Comparison of ENCODE assay signal across 20 cellular contexts in genomic region chr13:51629711-51630575, GRCh38. TPM values are rescaled to one million over a fixed set of nuclear protein-coding genes. Genes with fewer than 3 reads are reported as not detected.
DNase-seq lines count a peak whose midpoint lies in the region; ATAC-seq and TF ChIP-seq lines count a peak whose summit lies in the region.
"Had no signal": no experiment of that assay in that cellular context is flagged by ENCODE, and none has a peak within 500 bp of the region (broad histone marks: within the 10 kb centered on the region; RNA-seq: fewer than 3 reads in every experiment).

No MANE protein-coding gene starts in this region.

- intact Hi-C loops in thyroid gland (cut with DNase I), result no loop called here

- no peaks in the 10 kb centered on the region for H3K9me3 ChIP-seq in SK-N-MC (ENCODE audit: low read depth, low read length)
- H3K9me3 ChIP-seq in thyroid gland, result no peaks in the 10 kb centered on the region
- H3K9me3 ChIP-seq: gastrocnemius medialis had no signal

- peak in 1 of 2 donors; percentile 32 for ATAC-seq in activated T-cell treated with anti-CD3 and anti-CD28 coated beads, Interleukin-2, amount 50 U/mL, for 72 hours (replicated peaks in 1 of 2)
- no peak for ATAC-seq in activated T-cell treated with anti-CD3 and anti-CD28 coated beads, Interleukin-2, amount 50 U/mL, for 4 hours
- ATAC-seq in HG03045 (IDR thresholded peaks at IDR 0.05; ENCODE audit: unreplicated experiment) (no peak), GM21723 (IDR thresholded peaks at IDR 0.05; ENCODE audit: unreplicated experiment) (no peak)
- ATAC-seq: gastrocnemius medialis; GM23338; naive thymus-derived CD4-positive, alpha-beta T cell; Right ventricle myocardium inferior had no signal

- H3K36me3 ChIP-seq in SK-N-MC (ENCODE audit: insufficient read depth, low read length) (no peaks in the 10 kb centered on the region), thyroid gland (no peaks in the 10 kb centered on the region)
- H3K36me3 ChIP-seq: gastrocnemius medialis had no signal

- peak overlapping the region in 1 of 2 donors; percentile 43 for H3K4me3 Mint-ChIP-seq in activated T-cell treated with anti-CD3 and anti-CD28 coated beads, Interleukin-2, amount 50 U/mL, for 72 hours
- no peak overlapping the region for H3K4me3 Mint-ChIP-seq in activated T-cell treated with anti-CD3 and anti-CD28 coated beads, Interleukin-2, amount 50 U/mL, for 4 hours
- H3K4me3 Mint-ChIP-seq: activated naive CD4-positive, alpha-beta T cell treated with anti-CD3 and anti-CD28 coated beads, Interleukin-2, amount 10 ng/mL, durations not matched to agents 7 days and 5 days; GM23338; memory B cell had no signal

- peak overlapping the region; percentile 24 for H3K9ac ChIP-seq in SK-N-MC (ENCODE audit: insufficient read length)

- H3K4me1 ChIP-seq in thyroid gland, result peaks cover 51 to 54% of the 10 kb centered on the region in 2 donors

- H3K9me3 Mint-ChIP-seq in activated T-cell treated with anti-CD3 and anti-CD28 coated beads, Interleukin-2, amount 50 U/mL, for 72 hours, result peaks cover 0 to 1% of the 10 kb centered on the region in 2 donors
- no peaks in the 10 kb centered on the region for H3K9me3 Mint-ChIP-seq in activated T-cell treated with anti-CD3 and anti-CD28 coated beads, Interleukin-2, amount 50 U/mL, for 4 hours
- H3K9me3 Mint-ChIP-seq: activated naive CD4-positive, alpha-beta T cell treated with anti-CD3 and anti-CD28 coated beads, Interleukin-2, amount 10 ng/mL, durations not matched to agents 7 days and 5 days; GM23338; memory B cell had no signal

- peaks cover 38% of the 10 kb centered on the region for H3K4me1 Mint-ChIP-seq in activated T-cell treated with anti-CD3 and anti-CD28 coated beads, Interleukin-2, amount 50 U/mL, for 72 hours (ENCODE audit: low read depth)
- peaks cover 42% of the 10 kb centered on the region for H3K4me1 Mint-ChIP-seq in activated T-cell treated with anti-CD3 and anti-CD28 coated beads, Interleukin-2, amount 50 U/mL, for 4 hours (ENCODE audit: low read depth)

- no peak overlapping the region for H3K4me3 ChIP-seq in SK-N-MC
- no peak overlapping the region for H3K4me3 ChIP-seq in fibroblast of villous mesenchyme (ENCODE audit: low read depth, low read length)
- H3K4me3 ChIP-seq in thyroid gland (replicated peaks in 1 of 3), result no peak overlapping the region
- H3K4me3 ChIP-seq: gastrocnemius medialis, GM23338 had no signal

- WGBS in thyroid gland, 2 donors, result 91% methylated on average over 4 of the region's 4 CpGs

- H3K27ac ChIP-seq in SK-N-MC (peak overlapping the region; percentile 91), thyroid gland (peak overlapping the region in 2 of 3 donors; percentile 5 to 25)
- H3K27ac ChIP-seq: C4-2B, gastrocnemius medialis had no signal

- no peak for TF ChIP-seq CTCF in fibroblast of villous mesenchyme (IDR thresholded peaks at IDR 0.05; ENCODE audit: insufficient read depth, low read depth, low read length)
- TF ChIP-seq CTCF in thyroid gland (IDR thresholded peaks at IDR 0.05), result no peak

- H3K27ac Mint-ChIP-seq in activated T-cell treated with anti-CD3 and anti-CD28 coated beads, Interleukin-2, amount 50 U/mL, for 72 hours, result peak overlapping the region; percentile 50
- H3K27ac Mint-ChIP-seq: activated naive CD4-positive, alpha-beta T cell treated with anti-CD3 and anti-CD28 coated beads, Interleukin-2, amount 10 ng/mL, durations not matched to agents 7 days and 5 days; GM23338; memory B cell had no signal

- no peaks in the 10 kb centered on the region for H3K36me3 Mint-ChIP-seq in activated T-cell treated with anti-CD3 and anti-CD28 coated beads, Interleukin-2, amount 50 U/mL, for 72 hours (ENCODE audit: insufficient read depth in 2 of 2)
- H3K36me3 Mint-ChIP-seq in activated T-cell treated with anti-CD3 and anti-CD28 coated beads, Interleukin-2, amount 50 U/mL, for 4 hours (ENCODE audit: insufficient read depth), result peaks cover 2% of the 10 kb centered on the region
- H3K36me3 Mint-ChIP-seq: activated naive CD4-positive, alpha-beta T cell treated with anti-CD3 and anti-CD28 coated beads, Interleukin-2, amount 10 ng/mL, durations not matched to agents 7 days and 5 days had no signal

- no peaks in the 10 kb centered on the region for H3K27me3 Mint-ChIP-seq in activated T-cell treated with anti-CD3 and anti-CD28 coated beads, Interleukin-2, amount 50 U/mL, for 72 hours (ENCODE audit: low read depth)
- H3K27me3 Mint-ChIP-seq in activated T-cell treated with anti-CD3 and anti-CD28 coated beads, Interleukin-2, amount 50 U/mL, for 4 hours (ENCODE audit: low read depth), result no peaks in the 10 kb centered on the region
- H3K27me3 Mint-ChIP-seq: activated naive CD4-positive, alpha-beta T cell treated with anti-CD3 and anti-CD28 coated beads, Interleukin-2, amount 10 ng/mL, durations not matched to agents 7 days and 5 days; memory B cell; naive thymus-derived CD4-positive, alpha-beta T cell had no signal

- no peak for DNase-seq in activated T-cell treated with anti-CD3 and anti-CD28 coated beads, Interleukin-2, amount 50 U/mL, for 72 hours
- no peak for DNase-seq in activated T-cell treated with anti-CD3 and anti-CD28 coated beads, Interleukin-2, amount 50 U/mL, for 4 hours
- no peak for DNase-seq in SK-N-MC (ENCODE audit: low read depth, low spot score)
- DNase-seq in fibroblast of villous mesenchyme (ENCODE audit: low read depth), result peak; percentile 54
- DNase-seq in thyroid gland, result no peak
- no peak for DNase-seq in T-helper 1 cell
- DNase-seq: activated CD4-positive, alpha-beta T cell treated with anti-CD3 and anti-CD28 coated beads, Interleukin-2, amount 50 U/mL, for 48 hours; activated naive CD4-positive, alpha-beta T cell treated with anti-CD3 and anti-CD28 coated beads, Interleukin-2, amount 10 ng/mL, durations not matched to agents 7 days and 5 days; cortex of kidney; gastrocnemius medialis; naive thymus-derived CD4-positive, alpha-beta T cell; NCI-H1417 treated with DMSO at 0.1 percent for 48 hours; NCI-H524 treated with DMSO at 0.1 percent for 48 hours; stimulated activated CD4-positive, alpha-beta T cell treated with anti-CD3 and anti-CD28 coated beads, Interleukin-2, amount 100 ng/mL, for 48 hours had no signal

- TF ChIP-seq POLR2A in thyroid gland (IDR thresholded peaks at IDR 0.05), result no peak

- H3K27me3 ChIP-seq in thyroid gland, result no peaks in the 10 kb centered on the region
- H3K27me3 ChIP-seq: gastrocnemius medialis had no signal

RNA-seq across cellular contexts. Expression of gene WDFY2, which starts 45.7 kb away (rescaled TPM):
- 10 to 100 TPM; 12.6 to 13.5 TPM for total RNA-seq in activated T-cell treated with anti-CD3 and anti-CD28 coated beads, Interleukin-2, amount 50 U/mL, for 72 hours
- total RNA-seq in activated T-cell treated with anti-CD3 and anti-CD28 coated beads, Interleukin-2, amount 50 U/mL, for 4 hours, result 1 to 10 TPM; 4.9 to 6.7 (median 6.3) TPM
- total RNA-seq in fibroblast of villous mesenchyme (6.0 and 8.1 TPM in 2 replicates), thyroid gland (10 to 100 TPM; 15.8 to 23.9 (median 20.9) TPM)
